In genomic region chr1:228463009-228463558, GRCh38 we compare ENCODE assay signal across 12 cellular contexts. TPM values are rescaled to one million over a fixed set of nuclear protein-coding genes. Genes with fewer than 3 reads are reported as not detected.
DNase-seq lines count a peak whose midpoint lies in the region; ATAC-seq and TF ChIP-seq lines count a peak whose summit lies in the region.
"Had no signal": no experiment of that assay in that cellular context is flagged by ENCODE, and none has a peak within 500 bp of the region (broad histone marks: within the 10 kb centered on the region; RNA-seq: fewer than 3 reads in every experiment).

No MANE protein-coding gene starts in this region.

- H3K79me1 ChIP-seq in neuronal stem cell (ENCODE audit: low read depth, low read length): no peaks in the 10 kb centered on the region

- H2BK120ac ChIP-seq in neuronal stem cell (ENCODE audit: low read depth, low read length): no peak overlapping the region

- peak overlapping the region; percentile 48 for H3K4me3 ChIP-seq in NB4 (ENCODE audit: low read depth, low read length)
- peak overlapping the region in 1 of 2 donors; percentile 79 for H3K4me3 ChIP-seq in neuronal stem cell (ENCODE audit: low read length in 2 of 2)

- no peak overlapping the region for H2AK5ac ChIP-seq in neuronal stem cell (ENCODE audit: low read depth, low read length)

- no peak overlapping the region for H3K18ac ChIP-seq in neuronal stem cell (ENCODE audit: low read length)

- H3K4me2 ChIP-seq in neuronal stem cell (ENCODE audit: insufficient read depth, low read length, poor library complexity, severe bottlenecking): no peak overlapping the region

- H3K9me3 Mint-ChIP-seq in activated CD4-positive, alpha-beta T cell treated with anti-CD3 and anti-CD28 coated beads for 36 hours (ENCODE audit: low read depth): no peaks in the 10 kb centered on the region
- no peaks in the 10 kb centered on the region for H3K9me3 Mint-ChIP-seq in central memory CD8-positive, alpha-beta T cell

- peaks cover 56% of the 10 kb centered on the region for H3K4me1 Mint-ChIP-seq in activated CD4-positive, alpha-beta T cell treated with anti-CD3 and anti-CD28 coated beads for 36 hours
- H3K4me1 Mint-ChIP-seq in central memory CD8-positive, alpha-beta T cell: peaks cover 43% of the 10 kb centered on the region

- no peak overlapping the region for H4K91ac ChIP-seq in neuronal stem cell (ENCODE audit: low read depth, low read length, poor library complexity)

- CTCF ChIA-PET in activated CD4-positive, alpha-beta T cell treated with anti-CD3 and anti-CD28 coated beads for 36 hours (lab: Charles Lee): interaction anchor here (1.8 to 3.3 kb wide), 2 partner anchors 7 to 57 kb away, joined by 5 to 10 read pairs; no protein-coding TSS in a partner anchor

- no peaks in the 10 kb centered on the region for H3K9me3 ChIP-seq in neuronal stem cell (replicated peaks in 1 of 2; ENCODE audit: control insufficient read depth in 2 of 2, insufficient read depth in 1 of 2, low read depth in 1 of 2, low read length in 2 of 2)
- H3K9me3 ChIP-seq: esophagus muscularis mucosa, neutrophil had no signal

- peak overlapping the region; percentile 71 for H2AFZ ChIP-seq in neuronal stem cell (ENCODE audit: low read length)

- DNase-seq in activated CD4-positive, alpha-beta T cell treated with anti-CD3 and anti-CD28 coated beads for 36 hours: peak; percentile 37
- no peak for DNase-seq in activated CD4-positive, alpha-beta T cell treated with anti-CD3 and anti-CD28 coated beads, Interleukin-2, amount 50 U/mL, for 1 hour
- DNase-seq in NB4 (ENCODE audit: low read depth) (no peak), neuronal stem cell (ENCODE audit: low spot score) (no peak), activated gamma-delta T cell (lab: John Stamatoyannopoulos, UW) (no peak), superior temporal gyrus (ENCODE audit: extremely low spot score) (no peak), retina (no peak)
- DNase-seq in central memory CD8-positive, alpha-beta T cell (ENCODE audit: low spot score in 2 of 2): no peak
- DNase-seq: DND-41, NCI-H526 treated with DMSO at 0.1 percent for 48 hours had no signal

- H3K27me3 Mint-ChIP-seq in activated CD4-positive, alpha-beta T cell treated with anti-CD3 and anti-CD28 coated beads for 36 hours: no peaks in the 10 kb centered on the region
- H3K27me3 Mint-ChIP-seq in central memory CD8-positive, alpha-beta T cell: no peaks in the 10 kb centered on the region

- WGBS in neuronal stem cell (ENCODE audit: extremely low coverage in 2 of 2, insufficient read length in 2 of 2, insufficient replicate concordance in 1 of 2), 2 donors: no CpG with 5 or more reads among the region's 7 CpGs

- peaks cover 7 to 18% of the 10 kb centered on the region in 2 donors for H3K4me1 ChIP-seq in neuronal stem cell (ENCODE audit: control insufficient read depth in 2 of 2, insufficient read depth in 1 of 2, low read depth in 1 of 2, low read length in 2 of 2)

- no peak overlapping the region for H3K14ac ChIP-seq in neuronal stem cell (ENCODE audit: low read length)

- intact Hi-C loops in activated CD4-positive, alpha-beta T cell treated with anti-CD3 and anti-CD28 coated beads for 36 hours (cut with DNase I, micrococcal nuclease): loop anchor here in 1 of 2 experiments (1.0 to 5.0 kb wide), 2 partner anchors 354 to 901 kb away; partner anchors contain the start of genes MRPL55 and ZNF678

- H2BK5ac ChIP-seq in neuronal stem cell (ENCODE audit: low read length): no peak overlapping the region

- TF ChIP-seq POLR2A in NB4 (IDR thresholded peaks at IDR 0.05; ENCODE audit: extremely low read depth, insufficient read length): no peak

- no peak overlapping the region for H3K4ac ChIP-seq in neuronal stem cell (ENCODE audit: low read length)

- no peaks in the 10 kb centered on the region for H3K36me3 ChIP-seq in neuronal stem cell (replicated peaks in 1 of 2; ENCODE audit: control insufficient read depth in 2 of 2, insufficient read depth in 2 of 2, low read length in 2 of 2)
- H3K36me3 ChIP-seq: esophagus muscularis mucosa, neutrophil had no signal

- no peak for ATAC-seq in activated CD4-positive, alpha-beta T cell treated with anti-CD3 and anti-CD28 coated beads for 36 hours
- no peak for ATAC-seq in central memory CD8-positive, alpha-beta T cell (replicated peaks; ENCODE audit: extremely low read depth, poor library complexity, severe bottlenecking)

- H4K8ac ChIP-seq in neuronal stem cell (ENCODE audit: low read depth, low read length): no peak overlapping the region

- no peak overlapping the region for H3K23ac ChIP-seq in neuronal stem cell (ENCODE audit: low read depth, low read length, poor library complexity)

- peak overlapping the region; percentile 92 for H3K27ac Mint-ChIP-seq in activated CD4-positive, alpha-beta T cell treated with anti-CD3 and anti-CD28 coated beads for 36 hours
- H3K27ac Mint-ChIP-seq in central memory CD8-positive, alpha-beta T cell (ENCODE audit: low read depth): no peak overlapping the region

- no peak for TF ChIP-seq CTCF in NB4 (IDR thresholded peaks at IDR 0.05; ENCODE audit: low read depth, low read length)

- H3K36me3 Mint-ChIP-seq in activated CD4-positive, alpha-beta T cell treated with anti-CD3 and anti-CD28 coated beads for 36 hours (ENCODE audit: low read depth): peaks cover 4% of the 10 kb centered on the region
- peaks cover 13% of the 10 kb centered on the region for H3K36me3 Mint-ChIP-seq in central memory CD8-positive, alpha-beta T cell (ENCODE audit: insufficient read depth)

- POLR2A ChIA-PET in activated CD4-positive, alpha-beta T cell treated with anti-CD3 and anti-CD28 coated beads for 36 hours (lab: Charles Lee): interaction anchor here (0.7 to 1.4 kb wide), 4 partner anchors 8 to 251 kb away, joined by 3 to 4 read pairs (median 4); partner anchors contain the start of gene RNF187

- H3K9ac ChIP-seq in neuronal stem cell (ENCODE audit: low read depth, low read length, poor library complexity): no peak overlapping the region

- H3K4me3 Mint-ChIP-seq in activated CD4-positive, alpha-beta T cell treated with anti-CD3 and anti-CD28 coated beads for 36 hours: peak overlapping the region; percentile 84
- peak overlapping the region; percentile 80 for H3K4me3 Mint-ChIP-seq in central memory CD8-positive, alpha-beta T cell

- H2BK15ac ChIP-seq in neuronal stem cell (ENCODE audit: low read length): no peak overlapping the region

- H3K27ac ChIP-seq in neuronal stem cell (replicated peaks; ENCODE audit: low read length): no peak overlapping the region
- H3K27ac ChIP-seq: esophagus muscularis mucosa, neutrophil had no signal

- peaks cover 0 to 62% (median 0%) of the 10 kb centered on the region in 3 experiments for H3K27me3 ChIP-seq in neuronal stem cell (ENCODE audit: control insufficient read depth in 3 of 3, insufficient read depth in 3 of 3, low read depth in 1 of 3, low read length in 3 of 3)

- H2BK12ac ChIP-seq in neuronal stem cell (ENCODE audit: low read length): no peak overlapping the region

RNA-seq across cellular contexts. Expression of gene RNF187, which starts 24.1 kb away (rescaled TPM):
- total RNA-seq in activated CD4-positive, alpha-beta T cell treated with anti-CD3 and anti-CD28 coated beads for 36 hours: 100 to 1,000 TPM; 114 to 155 TPM
- polyA plus RNA-seq in neuronal stem cell (2013, experiment 1 of 2): 35.9 TPM
- polyA plus RNA-seq in neuronal stem cell (2013, experiment 2 of 2): 35.7 TPM

RNA-seq across cellular contexts. Expression of gene TRIM17, which starts 46.4 kb away (rescaled TPM):
- total RNA-seq in activated CD4-positive, alpha-beta T cell treated with anti-CD3 and anti-CD28 coated beads for 36 hours: 1 to 10 TPM; 1.2 to 1.3 TPM
- 4.1 TPM for polyA plus RNA-seq in neuronal stem cell (2013, experiment 1 of 2)
- polyA plus RNA-seq in neuronal stem cell (2013, experiment 2 of 2): 3.7 TPM
- total RNA-seq: esophagus muscularis mucosa had no signal

RNA-seq across cellular contexts. Expression of gene TRIM11, which starts 56.4 kb away (rescaled TPM):
- 10 to 100 TPM; 27.0 to 33.3 TPM for total RNA-seq in activated CD4-positive, alpha-beta T cell treated with anti-CD3 and anti-CD28 coated beads for 36 hours
- polyA plus RNA-seq in neuronal stem cell (2013, experiment 1 of 2): 13.5 TPM
- 13.3 TPM for polyA plus RNA-seq in neuronal stem cell (2013, experiment 2 of 2)
